ENCODE assay signal across 12 cellular contexts in the genomic region with DNA sequence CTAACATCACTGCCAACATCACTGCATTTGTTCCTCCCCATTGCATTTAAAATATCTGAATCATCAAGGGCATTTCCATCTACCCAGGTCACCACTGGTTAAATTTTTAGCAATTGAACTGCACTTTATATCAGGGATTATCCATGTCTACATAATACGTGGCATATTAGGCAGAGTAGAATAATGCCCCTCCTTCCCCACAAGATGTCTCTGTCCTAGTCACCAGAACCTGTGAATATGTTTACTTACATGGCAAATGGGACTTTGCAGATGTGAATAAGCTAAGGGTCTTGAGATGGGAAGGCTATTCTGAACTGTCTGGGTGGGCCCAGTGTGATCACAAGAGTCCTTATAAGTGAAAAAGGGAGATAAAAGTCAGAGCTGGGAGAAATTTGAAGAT.
A peak's percentile ranks its signal among the peaks of the same experiment; 100 is the strongest.
DNase-seq lines count a peak whose midpoint lies in the region; ATAC-seq and TF ChIP-seq lines count a peak whose summit lies in the region.
"Had no signal": no experiment of that assay in that cellular context is flagged by ENCODE, and none has a peak within 500 bp of the region (broad histone marks: within the 10 kb centered on the region; RNA-seq: fewer than 3 reads in every experiment).

No MANE protein-coding gene starts in this region.

- no peaks in the 10 kb centered on the region for H3K9me3 Mint-ChIP-seq in HFFc6
- H3K9me3 Mint-ChIP-seq: activated CD4-positive, alpha-beta T cell treated with anti-CD3 and anti-CD28 coated beads, Interleukin-2, amount 10 ng/mL, durations not matched to agents 24 days and 14 days; activated T-cell treated with anti-CD3 and anti-CD28 coated beads, Interleukin-2, amount 50 U/mL, for 4 hours; dendritic cell treated with granulocyte-macrophage colony-stimulating factor and Interleukin-4, amounts not matched to agents 40 ng/mL and 50 ng/mL, for 4 days had no signal

- DNase-seq in GM10248 (ENCODE audit: extremely low spot score) (peak; percentile 18), HFFc6 (peak; percentile 4), RPMI7951 (ENCODE audit: low read depth) (peak; percentile 13), fibroblast of villous mesenchyme (ENCODE audit: low read depth) (peak; percentile 31), globus pallidus (ENCODE audit: low spot score) (no peak), DMS79 treated with DMSO at 0.1 percent for 48 hours (lab: John Stamatoyannopoulos, UW) (no peak)
- no peak for DNase-seq in stimulated activated CD4-positive, alpha-beta T cell treated with anti-CD3 and anti-CD28 coated beads, Interleukin-12 subunit alpha, Interleukin-12 subunit beta, amount 100 ng/mL, for 4 hours
- DNase-seq: activated CD4-positive, alpha-beta T cell treated with anti-CD3 and anti-CD28 coated beads, Interleukin-2, amount 10 ng/mL, durations not matched to agents 24 days and 14 days; activated T-cell treated with anti-CD3 and anti-CD28 coated beads, Interleukin-2, amount 50 U/mL, for 4 hours; adrenal gland had no signal

- H3K4me3 Mint-ChIP-seq in HFFc6, result no peak overlapping the region
- H3K4me3 Mint-ChIP-seq: activated CD4-positive, alpha-beta T cell treated with anti-CD3 and anti-CD28 coated beads, Interleukin-2, amount 10 ng/mL, durations not matched to agents 24 days and 14 days; activated T-cell treated with anti-CD3 and anti-CD28 coated beads, Interleukin-2, amount 50 U/mL, for 4 hours; dendritic cell treated with granulocyte-macrophage colony-stimulating factor and Interleukin-4, amounts not matched to agents 40 ng/mL and 50 ng/mL, for 4 days had no signal

- TF ChIP-seq CTCF in GM10248 (IDR thresholded peaks at IDR 0.05; ENCODE audit: control extremely low read depth, extremely low read depth, low read depth, missing control alignments) (no peak), HFFc6 (IDR thresholded peaks at IDR 0.05) (peak; percentile 40; the same call in 1 of the 2 replicates), fibroblast of villous mesenchyme (IDR thresholded peaks at IDR 0.05; ENCODE audit: insufficient read depth, low read depth, low read length) (peak; percentile 37)

- ATAC-seq in GM19455 (IDR thresholded peaks at IDR 0.05; ENCODE audit: unreplicated experiment), result no peak
- ATAC-seq: activated T-cell treated with anti-CD3 and anti-CD28 coated beads, Interleukin-2, amount 50 U/mL, for 4 hours had no signal

- H3K27me3 Mint-ChIP-seq in HFFc6 (ENCODE audit: insufficient read depth), result peaks cover 2% of the 10 kb centered on the region

- POLR2A ChIA-PET in GM10248 (lab: Yijun Ruan, JAX), result no interaction called here

- no peak overlapping the region for H3K27ac Mint-ChIP-seq in HFFc6
- H3K27ac Mint-ChIP-seq: activated CD4-positive, alpha-beta T cell treated with anti-CD3 and anti-CD28 coated beads, Interleukin-2, amount 10 ng/mL, durations not matched to agents 24 days and 14 days; dendritic cell treated with granulocyte-macrophage colony-stimulating factor and Interleukin-4, amounts not matched to agents 40 ng/mL and 50 ng/mL, for 4 days had no signal

- CTCF ChIA-PET in GM10248 (lab: Yijun Ruan, JAX), result interaction anchor here (1.0 to 1.1 kb wide), 3 partner anchors 19 to 456 kb away, joined by 3 to 4 read pairs (median 3); no protein-coding TSS in a partner anchor

- no peaks in the 10 kb centered on the region for H3K36me3 Mint-ChIP-seq in HFFc6 (ENCODE audit: low read depth)

- no peak overlapping the region for H3K4me3 ChIP-seq in fibroblast of villous mesenchyme (ENCODE audit: low read depth, low read length)
- H3K4me3 ChIP-seq: adrenal gland had no signal

- no peaks in the 10 kb centered on the region for H3K4me1 Mint-ChIP-seq in HFFc6 (ENCODE audit: low read depth)

Comparison
In these comparisons a context has a peak if more than half of its experiments do, and no peak if none do; other contexts are left out.
1. DNase-seq: peak in GM10248 (single experiment), HFFc6 (single experiment), RPMI7951 (single experiment) and fibroblast of villous mesenchyme (single experiment); none in globus pallidus (single experiment), stimulated activated CD4-positive, alpha-beta T cell treated with anti-CD3 and anti-CD28 coated beads, Interleukin-12 subunit alpha, Interleukin-12 subunit beta, amount 100 ng/mL, for 4 hours (single experiment) and DMS79 treated with DMSO at 0.1 percent for 48 hours (single experiment).